Comparison of ENCODE assay signal across 1 cellular context in the genomic region with DNA sequence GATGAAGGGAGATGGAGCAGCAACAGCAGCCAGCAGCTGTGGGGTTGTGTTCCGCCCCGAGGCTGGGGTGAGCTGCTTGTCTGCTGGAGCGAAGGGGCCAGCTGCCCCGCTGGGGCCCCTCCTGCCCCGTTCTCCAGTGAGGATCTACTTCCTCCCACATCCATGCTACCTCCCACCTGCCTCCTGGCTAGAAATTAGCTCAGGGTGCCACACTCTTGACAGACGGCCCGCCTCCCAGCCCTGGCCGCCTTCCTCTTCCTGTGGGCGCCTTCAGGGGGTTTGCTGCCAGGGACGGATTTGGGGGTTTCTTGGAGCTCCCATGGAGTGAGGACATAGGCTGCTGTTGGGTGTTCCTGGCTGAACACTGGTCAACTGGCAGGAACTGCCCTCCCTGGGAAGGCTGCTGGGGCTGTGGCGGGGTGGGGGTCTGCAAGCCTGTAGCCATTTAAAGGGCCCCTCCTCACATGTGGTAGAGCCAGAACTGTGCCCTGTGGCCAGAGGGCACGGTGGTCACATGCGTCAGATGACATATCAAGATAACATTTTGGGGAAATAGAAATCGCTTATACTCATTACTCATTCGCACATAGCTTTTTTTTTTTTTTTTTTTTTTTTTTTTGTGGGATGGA.
TF ChIP-seq lines count a peak whose summit lies in the region.

No MANE protein-coding gene starts in this region.

TF ChIP-seq in H1, 55 proteins besides CTCF, POLR2A, EP300 and RAD21:
- no peak for TF ChIP-seq SIRT6 (IDR thresholded peaks at IDR 0.05; ENCODE audit: low read length)
- no peak for TF ChIP-seq ZNF274 (IDR thresholded peaks at IDR 0.05; ENCODE audit: borderline replicate concordance, extremely low read depth, low read length)
- no peak for TF ChIP-seq NANOG (IDR thresholded peaks at IDR 0.05; ENCODE audit: insufficient read depth, low read depth, low read length, poor library complexity, severe bottlenecking)
- no peak for TF ChIP-seq BACH1 (IDR thresholded peaks at IDR 0.05; ENCODE audit: low read length)
- TF ChIP-seq, protein P1, sequence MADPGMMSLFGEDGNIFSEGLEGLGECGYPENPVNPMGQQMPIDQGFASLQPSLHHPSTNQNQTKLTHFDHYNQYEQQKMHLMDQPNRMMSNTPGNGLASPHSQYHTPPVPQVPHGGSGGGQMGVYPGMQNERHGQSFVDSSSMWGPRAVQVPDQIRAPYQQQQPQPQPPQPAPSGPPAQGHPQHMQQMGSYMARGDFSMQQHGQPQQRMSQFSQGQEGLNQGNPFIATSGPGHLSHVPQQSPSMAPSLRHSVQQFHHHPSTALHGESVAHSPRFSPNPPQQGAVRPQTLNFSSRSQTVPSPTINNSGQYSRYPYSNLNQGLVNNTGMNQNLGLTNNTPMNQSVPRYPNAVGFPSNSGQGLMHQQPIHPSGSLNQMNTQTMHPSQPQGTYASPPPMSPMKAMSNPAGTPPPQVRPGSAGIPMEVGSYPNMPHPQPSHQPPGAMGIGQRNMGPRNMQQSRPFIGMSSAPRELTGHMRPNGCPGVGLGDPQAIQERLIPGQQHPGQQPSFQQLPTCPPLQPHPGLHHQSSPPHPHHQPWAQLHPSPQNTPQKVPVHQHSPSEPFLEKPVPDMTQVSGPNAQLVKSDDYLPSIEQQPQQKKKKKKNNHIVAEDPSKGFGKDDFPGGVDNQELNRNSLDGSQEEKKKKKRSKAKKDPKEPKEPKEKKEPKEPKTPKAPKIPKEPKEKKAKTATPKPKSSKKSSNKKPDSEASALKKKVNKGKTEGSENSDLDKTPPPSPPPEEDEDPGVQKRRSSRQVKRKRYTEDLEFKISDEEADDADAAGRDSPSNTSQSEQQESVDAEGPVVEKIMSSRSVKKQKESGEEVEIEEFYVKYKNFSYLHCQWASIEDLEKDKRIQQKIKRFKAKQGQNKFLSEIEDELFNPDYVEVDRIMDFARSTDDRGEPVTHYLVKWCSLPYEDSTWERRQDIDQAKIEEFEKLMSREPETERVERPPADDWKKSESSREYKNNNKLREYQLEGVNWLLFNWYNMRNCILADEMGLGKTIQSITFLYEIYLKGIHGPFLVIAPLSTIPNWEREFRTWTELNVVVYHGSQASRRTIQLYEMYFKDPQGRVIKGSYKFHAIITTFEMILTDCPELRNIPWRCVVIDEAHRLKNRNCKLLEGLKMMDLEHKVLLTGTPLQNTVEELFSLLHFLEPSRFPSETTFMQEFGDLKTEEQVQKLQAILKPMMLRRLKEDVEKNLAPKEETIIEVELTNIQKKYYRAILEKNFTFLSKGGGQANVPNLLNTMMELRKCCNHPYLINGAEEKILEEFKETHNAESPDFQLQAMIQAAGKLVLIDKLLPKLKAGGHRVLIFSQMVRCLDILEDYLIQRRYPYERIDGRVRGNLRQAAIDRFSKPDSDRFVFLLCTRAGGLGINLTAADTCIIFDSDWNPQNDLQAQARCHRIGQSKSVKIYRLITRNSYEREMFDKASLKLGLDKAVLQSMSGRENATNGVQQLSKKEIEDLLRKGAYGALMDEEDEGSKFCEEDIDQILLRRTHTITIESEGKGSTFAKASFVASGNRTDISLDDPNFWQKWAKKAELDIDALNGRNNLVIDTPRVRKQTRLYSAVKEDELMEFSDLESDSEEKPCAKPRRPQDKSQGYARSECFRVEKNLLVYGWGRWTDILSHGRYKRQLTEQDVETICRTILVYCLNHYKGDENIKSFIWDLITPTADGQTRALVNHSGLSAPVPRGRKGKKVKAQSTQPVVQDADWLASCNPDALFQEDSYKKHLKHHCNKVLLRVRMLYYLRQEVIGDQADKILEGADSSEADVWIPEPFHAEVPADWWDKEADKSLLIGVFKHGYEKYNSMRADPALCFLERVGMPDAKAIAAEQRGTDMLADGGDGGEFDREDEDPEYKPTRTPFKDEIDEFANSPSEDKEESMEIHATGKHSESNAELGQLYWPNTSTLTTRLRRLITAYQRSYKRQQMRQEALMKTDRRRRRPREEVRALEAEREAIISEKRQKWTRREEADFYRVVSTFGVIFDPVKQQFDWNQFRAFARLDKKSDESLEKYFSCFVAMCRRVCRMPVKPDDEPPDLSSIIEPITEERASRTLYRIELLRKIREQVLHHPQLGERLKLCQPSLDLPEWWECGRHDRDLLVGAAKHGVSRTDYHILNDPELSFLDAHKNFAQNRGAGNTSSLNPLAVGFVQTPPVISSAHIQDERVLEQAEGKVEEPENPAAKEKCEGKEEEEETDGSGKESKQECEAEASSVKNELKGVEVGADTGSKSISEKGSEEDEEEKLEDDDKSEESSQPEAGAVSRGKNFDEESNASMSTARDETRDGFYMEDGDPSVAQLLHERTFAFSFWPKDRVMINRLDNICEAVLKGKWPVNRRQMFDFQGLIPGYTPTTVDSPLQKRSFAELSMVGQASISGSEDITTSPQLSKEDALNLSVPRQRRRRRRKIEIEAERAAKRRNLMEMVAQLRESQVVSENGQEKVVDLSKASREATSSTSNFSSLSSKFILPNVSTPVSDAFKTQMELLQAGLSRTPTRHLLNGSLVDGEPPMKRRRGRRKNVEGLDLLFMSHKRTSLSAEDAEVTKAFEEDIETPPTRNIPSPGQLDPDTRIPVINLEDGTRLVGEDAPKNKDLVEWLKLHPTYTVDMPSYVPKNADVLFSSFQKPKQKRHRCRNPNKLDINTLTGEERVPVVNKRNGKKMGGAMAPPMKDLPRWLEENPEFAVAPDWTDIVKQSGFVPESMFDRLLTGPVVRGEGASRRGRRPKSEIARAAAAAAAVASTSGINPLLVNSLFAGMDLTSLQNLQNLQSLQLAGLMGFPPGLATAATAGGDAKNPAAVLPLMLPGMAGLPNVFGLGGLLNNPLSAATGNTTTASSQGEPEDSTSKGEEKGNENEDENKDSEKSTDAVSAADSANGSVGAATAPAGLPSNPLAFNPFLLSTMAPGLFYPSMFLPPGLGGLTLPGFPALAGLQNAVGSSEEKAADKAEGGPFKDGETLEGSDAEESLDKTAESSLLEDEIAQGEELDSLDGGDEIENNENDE (IDR thresholded peaks at IDR 0.05; ENCODE audit: insufficient replicate concordance, low read length), result no peak
- TF ChIP-seq SP4 (IDR thresholded peaks at IDR 0.05; ENCODE audit: low read length), result no peak
- TF ChIP-seq JUN (IDR thresholded peaks at IDR 0.05; ENCODE audit: low read depth, low read length), result no peak
- no peak for TF ChIP-seq RBBP5 (IDR thresholded peaks at IDR 0.05; ENCODE audit: borderline replicate concordance, low read depth, low read length)
- TF ChIP-seq, protein P2, sequence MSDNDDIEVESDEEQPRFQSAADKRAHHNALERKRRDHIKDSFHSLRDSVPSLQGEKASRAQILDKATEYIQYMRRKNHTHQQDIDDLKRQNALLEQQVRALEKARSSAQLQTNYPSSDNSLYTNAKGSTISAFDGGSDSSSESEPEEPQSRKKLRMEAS (IDR thresholded peaks at IDR 0.05), result no peak
- TF ChIP-seq MAFK (IDR thresholded peaks at IDR 0.05; ENCODE audit: low read depth, low read length), result no peak
- no peak for TF ChIP-seq TEAD4 (IDR thresholded peaks at IDR 0.05; ENCODE audit: low read depth, low read length)
- no peak for TF ChIP-seq FOSL1 (IDR thresholded peaks at IDR 0.05; ENCODE audit: insufficient read depth, low read depth, low read length)
- no peak for TF ChIP-seq SP1 (IDR thresholded peaks at IDR 0.05; ENCODE audit: low read depth, low read length)
